ENCODE assay signal across 17 cellular contexts in genomic region chr3:3447671-3448070, GRCh38.
DNase-seq lines count a peak whose midpoint lies in the region; ATAC-seq, FAIRE-seq and TF ChIP-seq lines count a peak whose summit lies in the region.
"Had no signal": no experiment of that assay in that cellular context is flagged by ENCODE, and none has a peak within 500 bp of the region (broad histone marks: within the 10 kb centered on the region; RNA-seq: fewer than 3 reads in every experiment).

No MANE protein-coding gene starts in this region.

- H3K9me3 Mint-ChIP-seq in HFFc6 = peaks cover 63% of the 10 kb centered on the region
- H3K9me3 Mint-ChIP-seq: CD8-positive, alpha-beta T cell; H9 had no signal

- no peak for TF ChIP-seq CTCF in epithelial cell of esophagus (IDR thresholded peaks at IDR 0.05; ENCODE audit: insufficient read depth, low read depth, low read length, missing control alignments)
- no peak for TF ChIP-seq CTCF in HFFc6 (IDR thresholded peaks at IDR 0.05)

- ATAC-seq in GM21825 (IDR thresholded peaks at IDR 0.05; ENCODE audit: unreplicated experiment) = no peak
- ATAC-seq: CD8-positive, alpha-beta T cell; GM12878 had no signal

- H3K27ac Mint-ChIP-seq in HFFc6 = no peak overlapping the region
- H3K27ac Mint-ChIP-seq: B cell; CD8-positive, alpha-beta T cell; H9 had no signal

- DNase-seq in HT-29 (ENCODE audit: low spot score) = peak; percentile 1
- DNase-seq in epithelial cell of esophagus (ENCODE audit: low read depth) = peak; percentile 1
- DNase-seq in kidney tubule cell (ENCODE audit: low spot score) = peak; percentile 61
- DNase-seq in urothelium cell line (ENCODE audit: low spot score) = peak; percentile 25
- DNase-seq in OCI-M1 (lab: John Stamatoyannopoulos, UW) = no peak
- no peak for DNase-seq in HFFc6
- DNase-seq: CD8-positive, alpha-beta T cell; DMS 273 treated with DMSO at 0.1 percent for 48 hours; DMS53; DND-41; EL; H9 had no signal

- no peaks in the 10 kb centered on the region for H3K4me1 Mint-ChIP-seq in HFFc6 (ENCODE audit: low read depth)
- H3K4me1 Mint-ChIP-seq: B cell had no signal

- H3K4me3 ChIP-seq in epithelial cell of esophagus (ENCODE audit: low read length) = no peak overlapping the region
- H3K4me3 ChIP-seq: BLaER1 treated with 17β-estradiol and CSF1 and Interleukin-3, amounts not matched to agents 10 nM and 100 nM; GM12878 had no signal

- no peaks in the 10 kb centered on the region; the same call in 1 of the 2 replicates for H3K36me3 Mint-ChIP-seq in HFFc6 (ENCODE audit: low read depth)
- H3K36me3 Mint-ChIP-seq: CD8-positive, alpha-beta T cell had no signal

- no peak overlapping the region for H3K4me3 Mint-ChIP-seq in HFFc6
- H3K4me3 Mint-ChIP-seq: B cell; CD8-positive, alpha-beta T cell; H9 had no signal

- FAIRE-seq in urothelium cell line (lab: Jason Lieb, UNC) = no peak
- FAIRE-seq: GM12878, H1 had no signal

- no peaks in the 10 kb centered on the region for H3K27me3 Mint-ChIP-seq in HFFc6 (ENCODE audit: insufficient read depth)
- H3K27me3 Mint-ChIP-seq: B cell had no signal

Comparison
In these comparisons a context has a peak if more than half of its experiments do, and no peak if none do; other contexts are left out.
1. DNase-seq: peak in HT-29 (single experiment), epithelial cell of esophagus (single experiment), kidney tubule cell (single experiment) and urothelium cell line (single experiment); none in OCI-M1 (single experiment) and HFFc6 (single experiment).